In the genomic region with DNA sequence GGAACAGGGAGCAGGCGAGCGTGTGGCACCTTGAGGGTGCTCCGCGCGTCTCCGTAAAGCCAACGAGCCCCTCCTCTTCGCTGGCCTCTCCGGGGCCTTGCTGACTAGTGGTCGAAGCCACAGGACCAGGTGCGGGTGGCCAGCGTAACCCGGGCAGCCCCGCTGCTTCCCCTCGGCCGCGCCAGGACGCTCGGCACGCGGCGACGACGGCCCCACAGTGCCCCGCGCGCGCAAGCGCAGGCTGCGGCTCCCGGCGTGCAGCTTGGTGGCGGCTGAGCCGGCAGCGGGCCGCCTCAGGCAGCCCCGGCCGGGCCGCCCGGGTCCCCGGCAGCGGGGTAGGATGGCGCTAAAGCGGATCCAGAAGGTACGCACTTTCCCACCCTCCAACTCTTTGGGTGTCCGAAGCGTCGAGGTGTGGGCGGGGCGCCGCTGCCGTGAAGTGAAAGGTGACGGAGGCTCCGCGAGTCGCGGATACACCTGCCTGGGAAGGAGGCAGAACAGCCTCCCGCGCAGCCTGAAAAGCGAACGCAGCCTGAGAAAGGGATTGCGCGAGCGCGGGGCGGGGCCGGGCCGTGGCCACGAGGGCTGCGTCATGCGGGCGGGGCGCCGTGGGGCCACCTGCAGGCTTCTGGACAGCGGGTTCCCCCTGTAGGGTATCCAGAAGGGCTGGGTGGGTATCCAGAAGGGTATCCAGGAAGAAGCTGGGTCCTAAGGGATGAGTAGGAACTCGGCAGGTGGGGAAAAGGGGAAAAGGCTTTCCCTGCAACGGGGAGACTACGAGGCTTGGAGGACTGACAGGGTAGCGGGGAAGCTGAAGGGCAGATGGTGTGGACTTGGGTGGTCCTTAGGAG, we compare ENCODE assay signal across 7 cellular contexts. TPM values are rescaled to one million over a fixed set of nuclear protein-coding genes. Genes with fewer than 3 reads are reported as not detected.
A peak's percentile ranks its signal among the peaks of the same experiment; 100 is the strongest.
DNase-seq lines count a peak whose midpoint lies in the region; ATAC-seq, FAIRE-seq and TF ChIP-seq lines count a peak whose summit lies in the region.

A gene (plus strand): TSS at position 244 of the 851 bp plus-strand sequence. CDS start 97 bp downstream, at position 341.

- peak within 1 kb of the TSS; percentile 96 for H3K27ac ChIP-seq in ascending aorta

- H3K4me3 ChIP-seq in ascending aorta, result peak within 1 kb of the TSS; percentile 82 to 86

- peak; percentile 80 for FAIRE-seq in GM18507 (lab: Jason Lieb, UNC)

- peak; percentile 89 for ATAC-seq in HG02885 (IDR thresholded peaks at IDR 0.05; ENCODE audit: poor library complexity, unreplicated experiment)

- peak; percentile 86 for DNase-seq in GM18507 (ENCODE audit: extremely low spot score, insufficient read length, low read depth)
- peak; percentile 67 to 70 for DNase-seq in NCI-H187 (lab: John Stamatoyannopoulos, UW)
- DNase-seq in T-helper 22 cell (ENCODE audit: low read depth), result peak; percentile 75
- DNase-seq in ascending aorta (ENCODE audit: low spot score in 2 of 2), result peak; percentile 56 to 92
- peak; percentile 76 for DNase-seq in hepatic stellate cell (ENCODE audit: low spot score)
- DNase-seq in retina, result peak; percentile 95

- H3K36me3 ChIP-seq in ascending aorta, result no peaks in the 10 kb centered on the region

- TF ChIP-seq CTCF in ascending aorta (IDR thresholded peaks at IDR 0.05), result peak in 2 of 3 experiments; percentile 21 to 38

- H3K4me1 ChIP-seq in ascending aorta, result peaks cover 0 to 7% of the 10 kb centered on the region in 2 donors

- intact Hi-C loops in ascending aorta (cut with DNase I), result loop anchor here (1.0 to 10.0 kb wide), 4 partner anchors 20 to 678 kb away; a partner anchor contains a TSS

- H3K27me3 ChIP-seq in ascending aorta, result no peaks in the 10 kb centered on the region

- H3K9me3 ChIP-seq in ascending aorta, result no peaks in the 10 kb centered on the region

RNA-seq across cellular contexts. Expression of the gene that starts here (rescaled TPM):
- 13.1 TPM for total RNA-seq in ascending aorta

Comparison
In these comparisons a context has a peak if more than half of its experiments do, and no peak if none do; other contexts are left out.
1. Peak in every context shown above with its lines: DNase-seq, ATAC-seq, H3K4me3 ChIP-seq and H3K27ac ChIP-seq.